Comparison of ENCODE assay signal across 29 cellular contexts in genomic region chr1:76264642-76265041, GRCh38.
"Had no signal": no experiment of that assay in that cellular context is flagged by ENCODE, and none has a peak within 500 bp of the region (broad histone marks: within the 10 kb centered on the region; RNA-seq: fewer than 3 reads in every experiment).

No MANE protein-coding gene starts in this region.

- DNase-seq: activated CD4-positive, alpha-beta memory T cell treated with anti-CD3 and anti-CD28 coated beads, Interleukin-2, amount 10 ng/mL, durations not matched to agents 7 days and 5 days; activated CD4-positive, alpha-beta T cell treated with anti-CD3 and anti-CD28 coated beads for 1 hour; activated CD4-positive, alpha-beta T cell treated with anti-CD3 and anti-CD28 coated beads for 36 hours; activated CD4-positive, alpha-beta T cell treated with anti-CD3 and anti-CD28 coated beads for 48 hours; activated CD4-positive, alpha-beta T cell treated with anti-CD3 and anti-CD28 coated beads, Interleukin-2, amount 10 ng/mL, durations not matched to agents 7 days and 5 days; activated CD4-positive, alpha-beta T cell treated with anti-CD3 and anti-CD28 coated beads, Interleukin-2, amount 50 U/mL, for 48 hours; activated CD4-positive, CD25-positive, alpha-beta regulatory T cell; activated CD8-positive, alpha-beta memory T cell treated with anti-CD3 and anti-CD28 coated beads for 24 hours; activated CD8-positive, alpha-beta memory T cell treated with anti-CD3 and anti-CD28 coated beads, Interleukin-2, amount 10 ng/mL, durations not matched to agents 7 days and 5 days; activated CD8-positive, alpha-beta memory T cell treated with anti-CD3 and anti-CD28 coated beads, Interleukin-2, amount 50 U/mL, for 48 hours; activated CD8-positive, alpha-beta T cell treated with anti-CD3 and anti-CD28 coated beads, Interleukin-2, amount 10 ng/mL, durations not matched to agents 7 days and 5 days; activated effector memory CD4-positive, alpha-beta T cell treated with Interleukin-2 at 50 U/mL for 16 hours; activated gamma-delta T cell; activated naive CD4-positive, alpha-beta T cell treated with anti-CD3 and anti-CD28 coated beads, Interleukin-2, amount 10 ng/mL, durations not matched to agents 7 days and 5 days; activated naive CD4-positive, alpha-beta T cell treated with Interleukin-2 at 50 U/mL for 16 hours; activated naive CD8-positive, alpha-beta T cell treated with anti-CD3 and anti-CD28 coated beads, Interleukin-2, amount 10 ng/mL, durations not matched to agents 7 days and 5 days; activated naive CD8-positive, alpha-beta T cell treated with anti-CD3 and anti-CD28 coated beads, Interleukin-2, amount 50 U/mL, for 24 hours; activated T-cell treated with anti-CD3 and anti-CD28 coated beads, Interleukin-2, amount 50 U/mL, for 24 hours; activated T-cell treated with anti-CD3 and anti-CD28 coated beads, Interleukin-2, amount 50 U/mL, for 48 hours; amygdala; anterior cingulate cortex; caudate nucleus; cerebellar nuclear complex; colonic mucosa; T-helper 2 cell; T-helper 9 cell; WERI-Rb-1 had no signal

- ATAC-seq: activated CD4-positive, alpha-beta T cell treated with anti-CD3 and anti-CD28 coated beads for 36 hours; activated CD4-positive, CD25-positive, alpha-beta regulatory T cell treated with anti-CD3 and anti-CD28 coated beads, Interleukin-2, amount 50 U/mL, for 24 hours; activated CD8-positive, alpha-beta memory T cell treated with anti-CD3 and anti-CD28 coated beads, Interleukin-2, amount 10 ng/mL, durations not matched to agents 7 days and 5 days; activated CD8-positive, alpha-beta T cell treated with anti-CD3 and anti-CD28 coated beads, Interleukin-2, amount 10 ng/mL, durations not matched to agents 7 days and 5 days; activated naive CD8-positive, alpha-beta T cell treated with anti-CD3 and anti-CD28 coated beads, Interleukin-2, amount 50 U/mL, for 24 hours; WTC11 had no signal
